10 cellular contexts compared by ENCODE assay signal in genomic region chr1:39770100-39771021, GRCh38. TPM values are rescaled to one million over a fixed set of nuclear protein-coding genes. Genes with fewer than 3 reads are reported as not detected.
DNase-seq lines count a peak whose midpoint lies in the region; ATAC-seq and TF ChIP-seq lines count a peak whose summit lies in the region.
"Not testable (repeated sequence)": the region's sequence is repeated elsewhere in the genome, so short reads cannot be mapped to it uniquely, and the experiment has no call there.
"Had no signal": no experiment of that assay in that cellular context is flagged by ENCODE, and none has a peak within 500 bp of the region (broad histone marks: within the 10 kb centered on the region; RNA-seq: fewer than 3 reads in every experiment).

No MANE protein-coding gene starts in this region.

- peak overlapping the region in 2 of 3 donors; percentile 82 to 92 for H3K27ac Mint-ChIP-seq in IgD-negative memory B cell
- H3K27ac Mint-ChIP-seq in activated CD4-positive, alpha-beta memory T cell treated with anti-CD3 and anti-CD28 coated beads for 36 hours; memory B cell; type B pancreatic cell: not testable (repeated sequence)

- not testable (repeated sequence) for H3K36me3 ChIP-seq in adipocyte (ENCODE audit: control insufficient read depth, insufficient read depth, low read length, severe bottlenecking); smooth muscle cell (ENCODE audit: low read depth)

- H3K36me3 Mint-ChIP-seq in IgD-negative memory B cell; activated CD4-positive, alpha-beta memory T cell treated with anti-CD3 and anti-CD28 coated beads for 36 hours; memory B cell; type B pancreatic cell: not testable (repeated sequence)

- not testable (repeated sequence) for H2AFZ ChIP-seq in smooth muscle cell (ENCODE audit: low read depth)

- not testable (repeated sequence) for H3K4me1 ChIP-seq in adipocyte (ENCODE audit: control insufficient read depth, insufficient read depth, low read length); smooth muscle cell (ENCODE audit: low read depth)

- not testable (repeated sequence) for H3K9me3 ChIP-seq in adipocyte (ENCODE audit: control insufficient read depth, low read length); smooth muscle cell (replicated peaks; ENCODE audit: low read depth)

- POLR2A ChIA-PET in activated CD4-positive, alpha-beta memory T cell treated with anti-CD3 and anti-CD28 coated beads for 36 hours (lab: Charles Lee) = not testable (repeated sequence)

- intact Hi-C loops in activated CD4-positive, alpha-beta memory T cell treated with anti-CD3 and anti-CD28 coated beads for 36 hours (cut with micrococcal nuclease) = not testable (repeated sequence)

- 26% methylated on average over 20 of the region's 71 CpGs for WGBS in smooth muscle cell (ENCODE audit: low lambda C conversion rate)

- H3K4me3 Mint-ChIP-seq in IgD-negative memory B cell = peak overlapping the region in 3 of 4 donors; percentile 68 to 92 (median 74)
- peak overlapping the region; percentile 24 for H3K4me3 Mint-ChIP-seq in activated CD4-positive, alpha-beta memory T cell treated with anti-CD3 and anti-CD28 coated beads for 36 hours
- peak overlapping the region; percentile 70 for H3K4me3 Mint-ChIP-seq in memory B cell
- peak overlapping the region; percentile 80 for H3K4me3 Mint-ChIP-seq in type B pancreatic cell

- not testable (repeated sequence) for H3K4me1 Mint-ChIP-seq in IgD-negative memory B cell; activated CD4-positive, alpha-beta memory T cell treated with anti-CD3 and anti-CD28 coated beads for 36 hours (ENCODE audit: low read depth); memory B cell; type B pancreatic cell (ENCODE audit: unreplicated experiment)

- ATAC-seq in memory B cell (ENCODE audit: low read depth) = peak; percentile 52

- H3K27me3 Mint-ChIP-seq in IgD-negative memory B cell; activated CD4-positive, alpha-beta memory T cell treated with anti-CD3 and anti-CD28 coated beads for 36 hours; memory B cell; type B pancreatic cell: not testable (repeated sequence)

- H3K4me2 ChIP-seq in smooth muscle cell = peak overlapping the region; percentile 71

- not testable (repeated sequence) for H3K27me3 ChIP-seq in adipocyte (replicated peaks; ENCODE audit: control insufficient read depth, insufficient read depth, low read length); smooth muscle cell (ENCODE audit: low read depth)

- not testable (repeated sequence) for H3K27ac ChIP-seq in smooth muscle cell (ENCODE audit: low read depth)

- H3K4me3 ChIP-seq in GM12865 (ENCODE audit: low read depth, low read length) (peak overlapping the region; percentile 44), adipocyte (ENCODE audit: low read length) (peak overlapping the region; percentile 47), fibroblast of the aortic adventitia (ENCODE audit: low read depth, low read length) (peak overlapping the region; percentile 37), smooth muscle cell (peak overlapping the region; percentile 26)

- H3K79me2 ChIP-seq in smooth muscle cell (ENCODE audit: low read depth) = not testable (repeated sequence)

- CTCF ChIA-PET in activated CD4-positive, alpha-beta memory T cell treated with anti-CD3 and anti-CD28 coated beads for 36 hours (lab: Charles Lee) = not testable (repeated sequence)

- not testable (repeated sequence) for H3F3A ChIP-seq in smooth muscle cell (ENCODE audit: low read depth)

- not testable (repeated sequence) for TF ChIP-seq CTCF in GM12865 (IDR thresholded peaks at IDR 0.05; ENCODE audit: insufficient read depth, low read depth, low read length, missing control alignments); fibroblast of the aortic adventitia (IDR thresholded peaks at IDR 0.05; ENCODE audit: insufficient read depth, low read length); smooth muscle cell (IDR thresholded peaks at IDR 0.05; ENCODE audit: borderline replicate concordance, insufficient read depth, poor library complexity, severe bottlenecking); type B pancreatic cell (conservative IDR thresholded peaks at IDR 0.05)

- not testable (repeated sequence) for DNase-seq in GM12865 (ENCODE audit: low read depth); adipocyte (ENCODE audit: low read depth); smooth muscle cell (lab: John Stamatoyannopoulos, UW; ENCODE audit: unreplicated experiment); type B pancreatic cell (ENCODE audit: extremely low spot score, unreplicated experiment)
- peak; percentile 56 for DNase-seq in activated CD4-positive, alpha-beta memory T cell treated with anti-CD3 and anti-CD28 coated beads for 36 hours
- peak; percentile 4 for DNase-seq in fibroblast of the aortic adventitia (ENCODE audit: low read depth)
- DNase-seq in memory B cell (ENCODE audit: low spot score in 2 of 2) = peak in 1 of 2 donors; percentile 11

- H4K20me1 ChIP-seq in smooth muscle cell (ENCODE audit: low read depth) = not testable (repeated sequence)

- H3K9me3 Mint-ChIP-seq in IgD-negative memory B cell; activated CD4-positive, alpha-beta memory T cell treated with anti-CD3 and anti-CD28 coated beads for 36 hours; memory B cell; type B pancreatic cell: not testable (repeated sequence)

- not testable (repeated sequence) for H3K9ac ChIP-seq in adipocyte (ENCODE audit: low read length); smooth muscle cell (ENCODE audit: low read depth)

RNA-seq across cellular contexts. Expression of gene OXCT2, which starts 0.8 kb away (rescaled TPM):
- polyA plus RNA-seq in IgD-negative memory B cell (0.93 TPM), smooth muscle cell (not detected in 2 replicates)
- total RNA-seq in activated CD4-positive, alpha-beta memory T cell treated with anti-CD3 and anti-CD28 coated beads for 36 hours = 1 to 10 TPM; 1.2 to 1.9 TPM
- total RNA-seq in fibroblast of the aortic adventitia (ENCODE audit: low replicate concordance) (0.98 and 0.99 TPM in 2 replicates), smooth muscle cell (not detected in 2 replicates), type B pancreatic cell (ENCODE audit: low replicate concordance) (0.21 and 0.65 TPM in 2 replicates)
- total RNA-seq: vagina had no signal
- polyA plus RNA-seq: CD8-positive, alpha-beta memory T cell had no signal

RNA-seq across cellular contexts. Expression of gene BMP8B, which starts 18.3 kb away (rescaled TPM):
- 0.14 TPM for polyA plus RNA-seq in IgD-negative memory B cell
- under 1 TPM; 0.53 to 0.55 TPM for total RNA-seq in activated CD4-positive, alpha-beta memory T cell treated with anti-CD3 and anti-CD28 coated beads for 36 hours
- total RNA-seq in fibroblast of the aortic adventitia (ENCODE audit: low replicate concordance) = not detected in 2 replicates
- 0.27 TPM in 1 of 2 replicates, not detected in the other for total RNA-seq in smooth muscle cell
- polyA plus RNA-seq in smooth muscle cell = 0.06 TPM in 1 of 2 replicates, not detected in the other
- 1.5 and 2.4 TPM in 2 replicates for total RNA-seq in type B pancreatic cell (ENCODE audit: low replicate concordance)

RNA-seq across cellular contexts. Expression of gene PPIE, which starts 31.7 kb away (rescaled TPM):
- polyA plus RNA-seq in IgD-negative memory B cell (83.7 TPM), smooth muscle cell (62.0 and 75.9 TPM in 2 replicates)
- total RNA-seq in activated CD4-positive, alpha-beta memory T cell treated with anti-CD3 and anti-CD28 coated beads for 36 hours = 10 to 100 TPM; 64.1 to 68.7 TPM
- total RNA-seq in fibroblast of the aortic adventitia (ENCODE audit: low replicate concordance) (28.4 and 39.6 TPM in 2 replicates), smooth muscle cell (45.1 and 47.8 TPM in 2 replicates), type B pancreatic cell (ENCODE audit: low replicate concordance) (50.0 and 51.7 TPM in 2 replicates)

Comparison
In these comparisons a context has a peak if more than half of its experiments do, and no peak if none do; other contexts are left out.
1. H3K4me3 Mint-ChIP-seq: peak in every context shown above with its lines; median percentile 80 in type B pancreatic cell; 74 in IgD-negative memory B cell; 70 in memory B cell; 24 in activated CD4-positive, alpha-beta memory T cell treated with anti-CD3 and anti-CD28 coated beads for 36 hours.